18 cellular contexts compared by ENCODE assay signal in the genomic region with DNA sequence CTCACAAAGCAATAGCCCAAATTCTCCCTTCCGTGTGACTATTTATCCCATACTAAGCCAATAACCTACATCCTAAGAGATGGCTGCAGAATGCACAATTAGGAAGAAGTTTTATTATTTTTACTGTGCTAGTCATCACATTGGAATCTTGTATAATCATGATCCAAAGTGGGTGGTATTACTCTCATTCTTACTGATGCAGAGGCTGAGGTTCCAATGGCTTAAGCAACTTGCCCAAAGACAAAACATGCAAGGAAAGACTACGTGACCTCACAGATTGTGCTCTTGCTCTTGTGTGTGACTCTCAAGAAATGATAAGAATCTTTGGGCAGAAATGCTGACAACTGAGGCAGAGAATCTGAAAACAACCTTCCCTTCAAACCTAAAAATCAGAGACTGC.
A peak's percentile ranks its signal among the peaks of the same experiment; 100 is the strongest.
DNase-seq lines count a peak whose midpoint lies in the region; ATAC-seq and TF ChIP-seq lines count a peak whose summit lies in the region.
"Had no signal": no experiment of that assay in that cellular context is flagged by ENCODE, and none has a peak within 500 bp of the region (broad histone marks: within the 10 kb centered on the region; RNA-seq: fewer than 3 reads in every experiment).

No MANE protein-coding gene starts in this region.

- DNase-seq in AG09309 (ENCODE audit: low read depth) (peak; percentile 95), M059J (ENCODE audit: low read depth) (peak; percentile 95), cardiac fibroblast (ENCODE audit: low read depth in 2 of 2) (peak; percentile 88 to 90), mesenchymal stem cell (peak; percentile 84), NCI-H2081 (lab: John Stamatoyannopoulos, UW) (no peak), midbrain (lab: John Stamatoyannopoulos, UW) (no peak), DMS 273 treated with DMSO at 0.1 percent for 48 hours (lab: John Stamatoyannopoulos, UW) (no peak)
- DNase-seq: activated B cell treated with CpG ODN at 0.5 μM for 24 hours; activated CD8-positive, alpha-beta memory T cell treated with anti-CD3 and anti-CD28 coated beads, Interleukin-2, amount 50 U/mL, for 4 hours; activated naive CD8-positive, alpha-beta T cell treated with anti-CD3 and anti-CD28 coated beads for 36 hours; BE2C; effector CD4-positive, alpha-beta T cell; heart right ventricle; KG1; NCI-H1694; pancreas; stimulated activated naive B cell treated with anti-CD40 and anti-IgM and Interleukin-4, amounts not matched to agents 10 μg/mL and 1 μg/mL and 100 μg/mL, for 72 hours had no signal

- H4K91ac ChIP-seq in mesenchymal stem cell (ENCODE audit: low read length) = no peak overlapping the region

- no peak overlapping the region for H2AK5ac ChIP-seq in mesenchymal stem cell (ENCODE audit: low read length, severe bottlenecking)

- peak overlapping the region; percentile 59 for H3K9ac ChIP-seq in mesenchymal stem cell (ENCODE audit: low read length)

- no peaks in the 10 kb centered on the region for H3K9me3 ChIP-seq in mesenchymal stem cell (ENCODE audit: control insufficient read depth, low read length)
- H3K9me3 ChIP-seq: BE2C, pancreas had no signal

- no peak overlapping the region for H2BK15ac ChIP-seq in mesenchymal stem cell (ENCODE audit: low read depth, poor library complexity, severe bottlenecking)

- no peak overlapping the region for H3K14ac ChIP-seq in mesenchymal stem cell (ENCODE audit: low read length in 2 of 2)

- H4K8ac ChIP-seq in mesenchymal stem cell (ENCODE audit: low read length) = no peak overlapping the region

- no peak overlapping the region for H2BK120ac ChIP-seq in mesenchymal stem cell (ENCODE audit: low read depth, low read length)

- peak overlapping the region in 1 of 2 experiments; percentile 47 for H3K4ac ChIP-seq in mesenchymal stem cell (ENCODE audit: low read depth in 1 of 2, low read length in 2 of 2)

- no peak overlapping the region for H3K4me3 ChIP-seq in AG09309 (ENCODE audit: control insufficient read depth, low read depth, low read length)
- no peak overlapping the region for H3K4me3 ChIP-seq in cardiac fibroblast (replicated peaks in 1 of 2; ENCODE audit: low read depth in 2 of 2, low read length in 2 of 2)
- no peak overlapping the region for H3K4me3 ChIP-seq in mesenchymal stem cell (ENCODE audit: insufficient read depth in 1 of 2, low read depth in 1 of 2, low read length in 2 of 2)
- H3K4me3 ChIP-seq: heart right ventricle, pancreas had no signal

- H3K27ac ChIP-seq in mesenchymal stem cell (ENCODE audit: low read length, poor library complexity, severe bottlenecking) = no peak overlapping the region
- H3K27ac ChIP-seq: pancreas had no signal

- no peak overlapping the region for H2BK5ac ChIP-seq in mesenchymal stem cell (ENCODE audit: low read depth, low read length, poor library complexity, severe bottlenecking)

- ATAC-seq in HG03095 (IDR thresholded peaks at IDR 0.05; ENCODE audit: unreplicated experiment) = no peak
- ATAC-seq: stimulated activated naive B cell treated with anti-CD40 and anti-IgM and Interleukin-4, amounts not matched to agents 10 μg/mL and 1 μg/mL and 100 μg/mL, for 72 hours had no signal

- TF ChIP-seq CTCF in AG09309 (IDR thresholded peaks at IDR 0.05; ENCODE audit: control insufficient read depth, insufficient read depth, low read depth, low read length, missing control alignments) (no peak), cardiac fibroblast (IDR thresholded peaks at IDR 0.05; ENCODE audit: low read depth, low read length) (no peak)

- H3K36me3 ChIP-seq in mesenchymal stem cell (ENCODE audit: control insufficient read depth in 1 of 2, insufficient read depth in 2 of 2, low read depth in 1 of 2, low read length in 2 of 2) = no peaks in the 10 kb centered on the region
- H3K36me3 ChIP-seq: BE2C, heart right ventricle, pancreas had no signal

- 13% methylated on average over 1 of the region's 2 CpGs for WGBS in mesenchymal stem cell

- no peak overlapping the region for H2AFZ ChIP-seq in mesenchymal stem cell (ENCODE audit: low read depth, low read length)

- H3K27me3 ChIP-seq in mesenchymal stem cell (ENCODE audit: control insufficient read depth in 1 of 2, insufficient read depth in 1 of 2, low read length in 2 of 2) = no peaks in the 10 kb centered on the region
- H3K27me3 ChIP-seq: BE2C, heart right ventricle, pancreas had no signal

- peak overlapping the region in 1 of 2 experiments; percentile 60 for H2BK12ac ChIP-seq in mesenchymal stem cell (ENCODE audit: low read length in 2 of 2)

- no peaks in the 10 kb centered on the region for H3K79me1 ChIP-seq in mesenchymal stem cell (replicated peaks; ENCODE audit: low read length, poor library complexity, severe bottlenecking)

- H3K4me1 ChIP-seq in mesenchymal stem cell (ENCODE audit: control insufficient read depth, insufficient read depth, low read depth, low read length) = no peaks in the 10 kb centered on the region
- H3K4me1 ChIP-seq: pancreas had no signal

- H3K18ac ChIP-seq in mesenchymal stem cell (ENCODE audit: low read depth in 1 of 2, low read length in 2 of 2) = no peak overlapping the region

- no peak overlapping the region for H3K23ac ChIP-seq in mesenchymal stem cell (ENCODE audit: low read length in 2 of 2)

- no peak overlapping the region for H3K4me2 ChIP-seq in mesenchymal stem cell (ENCODE audit: low read length, poor library complexity, severe bottlenecking)

Comparison
In these comparisons a context has a peak if more than half of its experiments do, and no peak if none do; other contexts are left out.
1. DNase-seq: peak in AG09309 (single experiment), M059J (single experiment), cardiac fibroblast (2 of 2) and mesenchymal stem cell (single experiment); none in NCI-H2081 (0 of 2), midbrain (single experiment) and DMS 273 treated with DMSO at 0.1 percent for 48 hours (single experiment).